11 cellular contexts compared by ENCODE assay signal in the genomic region with DNA sequence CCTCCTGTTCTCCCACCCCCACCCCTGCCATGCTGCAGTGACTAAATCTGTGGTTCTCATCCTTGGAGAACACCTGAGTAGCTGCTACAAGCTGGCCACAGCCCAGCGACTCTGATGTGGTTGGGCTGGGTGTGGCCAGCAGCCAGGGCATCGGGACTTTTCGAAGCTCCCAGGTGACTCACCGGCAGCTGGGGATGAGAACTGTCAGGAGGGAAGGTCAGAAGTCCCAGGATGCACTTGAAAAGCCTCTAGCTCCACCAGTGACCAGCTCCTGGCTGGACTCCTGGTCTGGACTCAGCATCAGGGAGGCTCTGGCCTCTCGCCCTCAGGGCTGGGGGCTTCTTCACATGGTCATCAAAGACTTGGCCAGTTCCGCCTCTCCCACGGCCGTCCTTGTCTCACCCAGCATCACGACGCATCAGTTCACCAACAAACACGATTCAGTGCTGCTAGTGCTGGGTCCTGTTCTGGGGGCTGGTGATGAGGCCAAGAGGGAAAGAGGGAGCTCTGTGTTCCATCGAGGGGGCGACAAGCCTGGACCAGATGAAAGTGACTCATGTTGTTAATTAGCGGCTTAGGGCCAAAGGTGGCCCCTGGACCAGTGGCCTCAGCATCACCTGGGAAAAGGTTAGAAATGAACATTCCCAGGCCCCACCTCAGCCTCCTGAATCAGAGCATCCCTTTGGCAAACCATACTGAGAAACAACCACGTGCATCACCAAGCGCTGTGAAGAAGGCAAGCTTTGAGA. TPM values are rescaled to one million over a fixed set of nuclear protein-coding genes. Genes with fewer than 3 reads are reported as not detected.
DNase-seq lines count a peak whose midpoint lies in the region; ATAC-seq and TF ChIP-seq lines count a peak whose summit lies in the region.
"Had no signal": no experiment of that assay in that cellular context is flagged by ENCODE, and none has a peak within 500 bp of the region (broad histone marks: within the 10 kb centered on the region; RNA-seq: fewer than 3 reads in every experiment).

No MANE protein-coding gene starts in this region.

- H3K27me3 ChIP-seq in naive thymus-derived CD4-positive, alpha-beta T cell (ENCODE audit: control insufficient read depth in 2 of 2, insufficient read depth in 2 of 2, low read length in 2 of 2): no peaks in the 10 kb centered on the region
- H3K27me3 ChIP-seq: uterus had no signal

- peak overlapping the region in 8 of 9 donors; percentile 21 to 88 (median 50) for H3K27ac Mint-ChIP-seq in naive thymus-derived CD4-positive, alpha-beta T cell

- peaks cover 0 to 3% (median 0%) of the 10 kb centered on the region in 11 donors for H3K9me3 Mint-ChIP-seq in naive thymus-derived CD4-positive, alpha-beta T cell

- H3K4me3 Mint-ChIP-seq in naive thymus-derived CD4-positive, alpha-beta T cell: peak overlapping the region in 3 of 10 donors; percentile 9 to 47 (median 29)
- H3K4me3 Mint-ChIP-seq: brain had no signal

- no peak overlapping the region for H3K27ac ChIP-seq in coronary artery
- H3K27ac ChIP-seq in naive thymus-derived CD4-positive, alpha-beta T cell (ENCODE audit: low read depth, low read length): peak overlapping the region; percentile 34
- H3K27ac ChIP-seq: left ventricle myocardium inferior, uterus had no signal

- intact Hi-C loops in naive thymus-derived CD4-positive, alpha-beta T cell (cut with micrococcal nuclease): loop anchor here in 1 of 2 donors (10.0 kb wide), 1 partner anchor 73 kb away; the partner anchor contains the start of gene BIRC5

- no peak for ATAC-seq in naive thymus-derived CD4-positive, alpha-beta T cell
- ATAC-seq in HG02870 (IDR thresholded peaks at IDR 0.05; ENCODE audit: unreplicated experiment): no peak

- CTCF ChIA-PET in naive thymus-derived CD4-positive, alpha-beta T cell (lab: Charles Lee): interaction anchor here (1.6 kb wide), 1 partner anchor 29 kb away, joined by 4 read pairs; no protein-coding TSS in a partner anchor

- H3K36me3 ChIP-seq in naive thymus-derived CD4-positive, alpha-beta T cell (ENCODE audit: control insufficient read depth in 2 of 3, insufficient read depth in 3 of 3, low read length in 3 of 3): peaks cover 0 to 36% (median 0%) of the 10 kb centered on the region in 3 experiments
- H3K36me3 ChIP-seq: left ventricle myocardium inferior, uterus had no signal

- H3K27me3 Mint-ChIP-seq in naive thymus-derived CD4-positive, alpha-beta T cell: no peaks in the 10 kb centered on the region

- H3K9me3 ChIP-seq in naive thymus-derived CD4-positive, alpha-beta T cell (ENCODE audit: control insufficient read depth in 2 of 3, low read length in 3 of 3): no peaks in the 10 kb centered on the region
- H3K9me3 ChIP-seq: left ventricle myocardium inferior, uterus had no signal

- H3K4me3 ChIP-seq in coronary artery: no peak overlapping the region
- H3K4me3 ChIP-seq in naive thymus-derived CD4-positive, alpha-beta T cell (ENCODE audit: low read length): no peak overlapping the region
- H3K4me3 ChIP-seq: left ventricle myocardium inferior, uterus had no signal

- POLR2A ChIA-PET in naive thymus-derived CD4-positive, alpha-beta T cell (lab: Charles Lee): interaction anchor here (0.9 to 27.3 kb wide), 7 partner anchors 2 to 34 kb away, joined by 3 to 898 read pairs (median 4); partner anchors contain the start of genes C17orf99, TMC6 and TMC8

- peaks cover 17 to 53% of the 10 kb centered on the region in 2 donors for H3K4me1 ChIP-seq in naive thymus-derived CD4-positive, alpha-beta T cell (ENCODE audit: control insufficient read depth in 2 of 2, insufficient read depth in 2 of 2, low read length in 2 of 2)

- peaks cover 0 to 17% (median 4%) of the 10 kb centered on the region in 5 donors for H3K36me3 Mint-ChIP-seq in naive thymus-derived CD4-positive, alpha-beta T cell
- H3K36me3 Mint-ChIP-seq: brain had no signal

- TF ChIP-seq CTCF in coronary artery (IDR thresholded peaks at IDR 0.05): no peak

- DNase-seq in Daoy (ENCODE audit: low read depth): peak; percentile 89
- peak; percentile 92 for DNase-seq in NCI-H2196 treated with DMSO at 0.1 percent for 48 hours (lab: John Stamatoyannopoulos, UW; ENCODE audit: unreplicated experiment)
- DNase-seq in coronary artery (ENCODE audit: low spot score): peak; percentile 62
- no peak for DNase-seq in naive thymus-derived CD4-positive, alpha-beta T cell
- DNase-seq in NCI-H1436 treated with DMSO at 0.1 percent for 48 hours (lab: John Stamatoyannopoulos, UW): no peak
- no peak for DNase-seq in hippocampal formation (lab: John Stamatoyannopoulos, UW)
- no peak for DNase-seq in NCI-H146 (lab: John Stamatoyannopoulos, UW)
- DNase-seq: left ventricle myocardium inferior, uterus had no signal

- peaks cover 41 to 63% (median 56%) of the 10 kb centered on the region in 7 donors for H3K4me1 Mint-ChIP-seq in naive thymus-derived CD4-positive, alpha-beta T cell

RNA-seq across cellular contexts. Expression of gene C17orf99, which starts 3.9 kb away (rescaled TPM):
- not detected in 2 replicates for total RNA-seq in Daoy (2014; rRNA removed; shearing (Covaris generic))
- total RNA-seq in naive thymus-derived CD4-positive, alpha-beta T cell: 1 to 10 TPM in 1 of 5 experiments, under 1 TPM in 1, not detected in 3; 0.10 to 1.0 TPM
- not detected for polyA plus RNA-seq in naive thymus-derived CD4-positive, alpha-beta T cell
- total RNA-seq: left ventricle myocardium inferior had no signal

RNA-seq across cellular contexts. Expression of gene TMC8, which starts 11.7 kb away (rescaled TPM):
- not detected in 2 replicates for total RNA-seq in Daoy (2014; rRNA removed; shearing (Covaris generic))
- total RNA-seq in naive thymus-derived CD4-positive, alpha-beta T cell: 100 to 1,000 TPM; 423 to 593 (median 509) TPM
- polyA plus RNA-seq in naive thymus-derived CD4-positive, alpha-beta T cell: 100 to 1,000 TPM in 1 of 2 donors, 10 to 100 TPM in 1; 94.4 to 217 TPM

RNA-seq across cellular contexts. Expression of gene TMC6, which starts 13.7 kb away (rescaled TPM):
- 0.80 and 4.6 TPM in 2 replicates for total RNA-seq in Daoy (2014; rRNA removed; shearing (Covaris generic))
- 100 to 1,000 TPM; 574 to 808 (median 773) TPM for total RNA-seq in naive thymus-derived CD4-positive, alpha-beta T cell
- 100 to 1,000 TPM; 165 to 247 TPM for polyA plus RNA-seq in naive thymus-derived CD4-positive, alpha-beta T cell

RNA-seq across cellular contexts. Expression of gene SYNGR2, which starts 26.1 kb away (rescaled TPM):
- 14.8 and 19.4 TPM in 2 replicates for total RNA-seq in Daoy (2014; rRNA removed; shearing (Covaris generic))
- 100 to 1,000 TPM in 1 of 5 experiments, 10 to 100 TPM in 4; 47.6 to 109 (median 58.6) TPM for total RNA-seq in naive thymus-derived CD4-positive, alpha-beta T cell
- 100 to 1,000 TPM in 1 of 2 donors, 10 to 100 TPM in 1; 94.6 to 118 TPM for polyA plus RNA-seq in naive thymus-derived CD4-positive, alpha-beta T cell

RNA-seq across cellular contexts. Expression of gene TK1, which starts 44.6 kb away (rescaled TPM):
- total RNA-seq in Daoy (2014; rRNA removed; shearing (Covaris generic)): 111 and 130 TPM in 2 replicates
- total RNA-seq in naive thymus-derived CD4-positive, alpha-beta T cell: 10 to 100 TPM in 1 of 5 experiments, 1 to 10 TPM in 1, under 1 TPM in 1, not detected in 2; 0.29 to 57.7 (median 1.0) TPM
- under 1 TPM; 0.20 to 0.28 TPM for polyA plus RNA-seq in naive thymus-derived CD4-positive, alpha-beta T cell

Comparison
In these comparisons a context has a peak if more than half of its experiments do, and no peak if none do; other contexts are left out.
1. DNase-seq: peak in Daoy (single experiment), NCI-H2196 treated with DMSO at 0.1 percent for 48 hours (single experiment) and coronary artery (single experiment); none in naive thymus-derived CD4-positive, alpha-beta T cell (0 of 9), NCI-H1436 treated with DMSO at 0.1 percent for 48 hours (single experiment), hippocampal formation (0 of 2) and NCI-H146 (single experiment).
2. RNA of gene TMC8, which starts 11.7 kb away (total RNA-seq): 423 to 593 TPM in naive thymus-derived CD4-positive, alpha-beta T cell; not detected in Daoy; every median in the first group is over 100 times any median in the second.
3. RNA of gene TMC6, which starts 13.7 kb away (total RNA-seq): 574 to 808 TPM in naive thymus-derived CD4-positive, alpha-beta T cell; 0.80 to 4.6 TPM in Daoy; every median in the first group is over 100 times any median in the second.